Comparison of ENCODE assay signal across 12 cellular contexts in genomic region chr12:101819467-101819866, GRCh38. TPM values are rescaled to one million over a fixed set of nuclear protein-coding genes. Genes with fewer than 3 reads are reported as not detected.
DNase-seq lines count a peak whose midpoint lies in the region; ATAC-seq and TF ChIP-seq lines count a peak whose summit lies in the region.
"Had no signal": no experiment of that assay in that cellular context is flagged by ENCODE, and none has a peak within 500 bp of the region (broad histone marks: within the 10 kb centered on the region; RNA-seq: fewer than 3 reads in every experiment).

No MANE protein-coding gene starts in this region.

- H3K27me3 ChIP-seq in OCI-LY3 (ENCODE audit: low read depth, low read length) (0 out of 2 replicates have a peak, but pooled peaks cover 2% of the 10 kb centered on the region), right lobe of liver (no peaks in the 10 kb centered on the region)

- TF ChIP-seq POLR2A in right lobe of liver (IDR thresholded peaks at IDR 0.05): no peak

- H3K27ac ChIP-seq in OCI-LY3 (ENCODE audit: low read length): no peak overlapping the region
- no peak overlapping the region for H3K27ac ChIP-seq in right lobe of liver

- H3K9me3 Mint-ChIP-seq in activated T-cell treated with anti-CD3 and anti-CD28 coated beads, Interleukin-2, amount 50 U/mL, for 72 hours: peaks cover 6 to 8% of the 10 kb centered on the region in 2 donors
- H3K9me3 Mint-ChIP-seq in stimulated activated naive CD8-positive, alpha-beta T cell treated with anti-CD3 and anti-CD28 coated beads, Interleukin-15, amount 100 ng/mL, for 72 hours: peaks cover 0 to 10% of the 10 kb centered on the region in 2 donors

- H3K36me3 ChIP-seq in OCI-LY3 (replicated peaks; ENCODE audit: low read depth, low read length) (peaks cover 7% of the 10 kb centered on the region), right lobe of liver (no peaks in the 10 kb centered on the region)

- H3K4me3 ChIP-seq in OCI-LY3 (ENCODE audit: low read length) (peak overlapping the region; percentile 23), right lobe of liver (no peak overlapping the region)

- intact Hi-C loops in right lobe of liver (cut with DNase I): no loop called here

- peak overlapping the region; percentile 61 to 62 for H3K4me3 Mint-ChIP-seq in activated T-cell treated with anti-CD3 and anti-CD28 coated beads, Interleukin-2, amount 50 U/mL, for 72 hours
- peak overlapping the region; percentile 13 to 60 for H3K4me3 Mint-ChIP-seq in stimulated activated naive CD8-positive, alpha-beta T cell treated with anti-CD3 and anti-CD28 coated beads, Interleukin-15, amount 100 ng/mL, for 72 hours

- H2AFZ ChIP-seq in OCI-LY3 (ENCODE audit: low read depth, low read length): no peak overlapping the region

- DNase-seq in activated T-cell treated with anti-CD3 and anti-CD28 coated beads, Interleukin-2, amount 50 U/mL, for 72 hours: no peak
- no peak for DNase-seq in activated T-cell treated with anti-CD3 and anti-CD28 coated beads, Interleukin-2, amount 50 U/mL, for 48 hours
- no peak for DNase-seq in stimulated activated naive CD8-positive, alpha-beta T cell treated with anti-CD3 and anti-CD28 coated beads, Interleukin-15, amount 100 ng/mL, for 72 hours
- no peak for DNase-seq in foreskin melanocyte
- DNase-seq in right lobe of liver: no peak
- no peak for DNase-seq in NOMO-1 treated with dmso at 0.1 percent for 144 hours (lab: John Stamatoyannopoulos, UW; ENCODE audit: unreplicated experiment)
- DNase-seq: activated CD4-positive, alpha-beta T cell treated with anti-CD3 and anti-CD28 coated beads, Interleukin-2, amount 50 U/mL, for 1 hour; DMS53; midbrain; SHP77 treated with DMSO at 0.1 percent for 48 hours had no signal

- peaks cover 6 to 22% of the 10 kb centered on the region in 2 donors for H3K36me3 Mint-ChIP-seq in activated T-cell treated with anti-CD3 and anti-CD28 coated beads, Interleukin-2, amount 50 U/mL, for 72 hours (ENCODE audit: insufficient read depth in 2 of 2)

- peak overlapping the region; percentile 9 for H3K27ac Mint-ChIP-seq in activated T-cell treated with anti-CD3 and anti-CD28 coated beads, Interleukin-2, amount 50 U/mL, for 72 hours
- H3K27ac Mint-ChIP-seq in stimulated activated naive CD8-positive, alpha-beta T cell treated with anti-CD3 and anti-CD28 coated beads, Interleukin-15, amount 100 ng/mL, for 72 hours: peak overlapping the region; percentile 64 to 98

- peak overlapping the region; percentile 50 for H3K4me2 ChIP-seq in OCI-LY3 (ENCODE audit: low read length)

- H3K27me3 Mint-ChIP-seq in activated T-cell treated with anti-CD3 and anti-CD28 coated beads, Interleukin-2, amount 50 U/mL, for 72 hours (ENCODE audit: low read depth): no peaks in the 10 kb centered on the region
- H3K27me3 Mint-ChIP-seq in stimulated activated naive CD8-positive, alpha-beta T cell treated with anti-CD3 and anti-CD28 coated beads, Interleukin-15, amount 100 ng/mL, for 72 hours: no peaks in the 10 kb centered on the region

- peaks cover 20% of the 10 kb centered on the region for H4K20me1 ChIP-seq in OCI-LY3 (ENCODE audit: insufficient read depth, low read length)

- H3K4me1 ChIP-seq in OCI-LY3 (ENCODE audit: low read length) (peaks cover 19% of the 10 kb centered on the region), right lobe of liver (no peaks in the 10 kb centered on the region)

- ATAC-seq in activated T-cell treated with anti-CD3 and anti-CD28 coated beads, Interleukin-2, amount 50 U/mL, for 72 hours (replicated peaks in 1 of 2): peak; percentile 83 to 85
- ATAC-seq in HG02798 (IDR thresholded peaks at IDR 0.05; ENCODE audit: poor library complexity, unreplicated experiment) (peak; percentile 59), right lobe of liver (no peak)
- ATAC-seq in stimulated activated naive CD8-positive, alpha-beta T cell treated with anti-CD3 and anti-CD28 coated beads, Interleukin-15, amount 100 ng/mL, for 72 hours: peak; percentile 88

- peaks cover 35% of the 10 kb centered on the region for H3K79me2 ChIP-seq in OCI-LY3 (ENCODE audit: low read length)

- H3K4me1 Mint-ChIP-seq in activated T-cell treated with anti-CD3 and anti-CD28 coated beads, Interleukin-2, amount 50 U/mL, for 72 hours (ENCODE audit: low read depth): peaks cover 81% of the 10 kb centered on the region
- H3K4me1 Mint-ChIP-seq in stimulated activated naive CD8-positive, alpha-beta T cell treated with anti-CD3 and anti-CD28 coated beads, Interleukin-15, amount 100 ng/mL, for 72 hours: peaks cover 78% of the 10 kb centered on the region

- WGBS in right lobe of liver (ENCODE audit: insufficient coverage, low coverage, low lambda C conversion rate, missing lambda C conversion rate): 91% methylated on average over 2 of the region's 2 CpGs

- no peak for TF ChIP-seq CTCF in OCI-LY3 (IDR thresholded peaks at IDR 0.05; ENCODE audit: low read depth, low read length)
- no peak for TF ChIP-seq CTCF in right lobe of liver (IDR thresholded peaks at IDR 0.05)

- H3K9me3 ChIP-seq in OCI-LY3 (ENCODE audit: insufficient read depth, low read length) (no peaks in the 10 kb centered on the region), right lobe of liver (no peaks in the 10 kb centered on the region)

- H3K9ac ChIP-seq in OCI-LY3 (ENCODE audit: low read length): no peak overlapping the region

RNA-seq across cellular contexts. Expression of gene GNPTAB, which starts 11.3 kb away (rescaled TPM):
- total RNA-seq in activated T-cell treated with anti-CD3 and anti-CD28 coated beads, Interleukin-2, amount 50 U/mL, for 72 hours: 10 to 100 TPM; 32.3 to 44.3 TPM
- 10 to 100 TPM in 5 of 6 experiments, 1 to 10 TPM in 1; 8.8 to 17.4 (median 14.1) TPM for total RNA-seq in right lobe of liver

RNA-seq across cellular contexts. Expression of gene DRAM1, which starts 57.9 kb away (rescaled TPM):
- total RNA-seq in activated T-cell treated with anti-CD3 and anti-CD28 coated beads, Interleukin-2, amount 50 U/mL, for 72 hours: 1 to 10 TPM; 6.4 to 9.9 TPM
- total RNA-seq in right lobe of liver: 10 to 100 TPM in 1 of 6 experiments, 1 to 10 TPM in 5; 2.2 to 11.3 (median 4.3) TPM

Comparison
In these comparisons a context has a peak if more than half of its experiments do, and no peak if none do; other contexts are left out.
1. ATAC-seq: peak in activated T-cell treated with anti-CD3 and anti-CD28 coated beads, Interleukin-2, amount 50 U/mL, for 72 hours (2 of 2), HG02798 (single experiment) and stimulated activated naive CD8-positive, alpha-beta T cell treated with anti-CD3 and anti-CD28 coated beads, Interleukin-15, amount 100 ng/mL, for 72 hours (single experiment); none in right lobe of liver (0 of 4).